Comparison of ENCODE assay signal across 14 cellular contexts in genomic region chr6:158680441-158680840, GRCh38. TPM values are rescaled to one million over a fixed set of nuclear protein-coding genes. Genes with fewer than 3 reads are reported as not detected.
DNase-seq lines count a peak whose midpoint lies in the region; ATAC-seq and TF ChIP-seq lines count a peak whose summit lies in the region.
"Had no signal": no experiment of that assay in that cellular context is flagged by ENCODE, and none has a peak within 500 bp of the region (broad histone marks: within the 10 kb centered on the region; RNA-seq: fewer than 3 reads in every experiment).

No MANE protein-coding gene starts in this region.

- TF ChIP-seq CTCF in glutamatergic neuron (IDR thresholded peaks at IDR 0.05; ENCODE audit: partially characterized antibody, unreplicated experiment) (no peak), stomach (IDR thresholded peaks at IDR 0.05) (no peak)

- CTCF ChIA-PET in CD4-positive, alpha-beta memory T cell (lab: Charles Lee; ENCODE audit: partially characterized antibody): interaction anchor here (0.6 to 2.5 kb wide), 2 partner anchors 20 to 216 kb away, joined by 4 to 9 read pairs; no protein-coding TSS in a partner anchor
- CTCF ChIA-PET in naive thymus-derived CD4-positive, alpha-beta T cell (lab: Charles Lee): interaction anchor here (0.5 to 2.1 kb wide), 2 partner anchors 11 to 270 kb away, joined by 3 to 9 read pairs; no protein-coding TSS in a partner anchor

- no peak for ATAC-seq in effector memory CD8-positive, alpha-beta T cell (replicated peaks)
- ATAC-seq in naive thymus-derived CD4-positive, alpha-beta T cell: no peak

- no peak overlapping the region for H3K4me3 Mint-ChIP-seq in CD4-positive, alpha-beta memory T cell
- H3K4me3 Mint-ChIP-seq in effector memory CD8-positive, alpha-beta T cell: no peak overlapping the region
- H3K4me3 Mint-ChIP-seq in naive thymus-derived CD4-positive, alpha-beta T cell: no peak overlapping the region
- no peak overlapping the region for H3K4me3 Mint-ChIP-seq in glutamatergic neuron (ENCODE audit: unreplicated experiment)
- H3K4me3 Mint-ChIP-seq: CD14-positive monocyte, HFFc6 had no signal

- H3K9me3 ChIP-seq in CD4-positive, alpha-beta memory T cell (ENCODE audit: control insufficient read depth in 1 of 2, low read length in 2 of 2): no peaks in the 10 kb centered on the region
- H3K9me3 ChIP-seq in naive thymus-derived CD4-positive, alpha-beta T cell (ENCODE audit: control insufficient read depth in 2 of 3, low read length in 3 of 3): no peaks in the 10 kb centered on the region
- H3K9me3 ChIP-seq in MG63: no peaks in the 10 kb centered on the region
- no peaks in the 10 kb centered on the region for H3K9me3 ChIP-seq in stomach

- H3K36me3 ChIP-seq in CD4-positive, alpha-beta memory T cell (ENCODE audit: insufficient read depth, low read length): peaks cover 6% of the 10 kb centered on the region
- peaks cover 0 to 20% (median 4%) of the 10 kb centered on the region in 3 experiments for H3K36me3 ChIP-seq in naive thymus-derived CD4-positive, alpha-beta T cell (ENCODE audit: control insufficient read depth in 2 of 3, insufficient read depth in 3 of 3, low read length in 3 of 3)
- no peaks in the 10 kb centered on the region for H3K36me3 ChIP-seq in MG63
- no peaks in the 10 kb centered on the region for H3K36me3 ChIP-seq in stomach

- no peaks in the 10 kb centered on the region for H3K27me3 ChIP-seq in CD4-positive, alpha-beta memory T cell (ENCODE audit: insufficient read depth, low read length)
- no peaks in the 10 kb centered on the region for H3K27me3 ChIP-seq in naive thymus-derived CD4-positive, alpha-beta T cell (ENCODE audit: control insufficient read depth in 2 of 2, insufficient read depth in 2 of 2, low read length in 2 of 2)
- H3K27me3 ChIP-seq in MG63: no peaks in the 10 kb centered on the region
- H3K27me3 ChIP-seq in stomach: no peaks in the 10 kb centered on the region

- no peak overlapping the region for H3K4me3 ChIP-seq in CD4-positive, alpha-beta memory T cell (ENCODE audit: low read length in 2 of 2)
- no peak overlapping the region for H3K4me3 ChIP-seq in naive thymus-derived CD4-positive, alpha-beta T cell (ENCODE audit: low read length)
- no peak overlapping the region for H3K4me3 ChIP-seq in MG63
- H3K4me3 ChIP-seq in stomach: no peak overlapping the region

- H3K27ac ChIP-seq in CD4-positive, alpha-beta memory T cell (ENCODE audit: low read depth, low read length): no peak overlapping the region
- H3K27ac ChIP-seq in naive thymus-derived CD4-positive, alpha-beta T cell (ENCODE audit: low read depth, low read length): no peak overlapping the region
- no peak overlapping the region for H3K27ac ChIP-seq in stomach
- H3K27ac ChIP-seq: 22Rv1, HL-60 had no signal

- no peak for TF ChIP-seq EP300 in stomach (IDR thresholded peaks at IDR 0.05)

- TF ChIP-seq POLR2A in stomach (IDR thresholded peaks at IDR 0.05): no peak

- peaks cover 33 to 57% of the 10 kb centered on the region in 2 donors for H3K36me3 Mint-ChIP-seq in CD4-positive, alpha-beta memory T cell
- peaks cover 66% of the 10 kb centered on the region for H3K36me3 Mint-ChIP-seq in effector memory CD8-positive, alpha-beta T cell (ENCODE audit: insufficient read depth)
- H3K36me3 Mint-ChIP-seq in naive thymus-derived CD4-positive, alpha-beta T cell: peaks cover 8 to 54% (median 35%) of the 10 kb centered on the region in 5 donors
- H3K36me3 Mint-ChIP-seq in glutamatergic neuron (ENCODE audit: unreplicated experiment): no peaks in the 10 kb centered on the region

- peak overlapping the region in 4 of 7 donors; percentile 10 to 53 (median 36) for H3K27ac Mint-ChIP-seq in CD4-positive, alpha-beta memory T cell
- peak overlapping the region; percentile 71 to 74 for H3K27ac Mint-ChIP-seq in effector memory CD8-positive, alpha-beta T cell
- H3K27ac Mint-ChIP-seq in naive thymus-derived CD4-positive, alpha-beta T cell: peak overlapping the region in 7 of 9 donors; percentile 21 to 73 (median 64)
- no peak overlapping the region for H3K27ac Mint-ChIP-seq in glutamatergic neuron (ENCODE audit: unreplicated experiment)
- H3K27ac Mint-ChIP-seq: HFFc6 had no signal

- H3K27me3 Mint-ChIP-seq in CD4-positive, alpha-beta memory T cell: no peaks in the 10 kb centered on the region
- no peaks in the 10 kb centered on the region for H3K27me3 Mint-ChIP-seq in effector memory CD8-positive, alpha-beta T cell
- H3K27me3 Mint-ChIP-seq in naive thymus-derived CD4-positive, alpha-beta T cell: no peaks in the 10 kb centered on the region
- no peaks in the 10 kb centered on the region for H3K27me3 Mint-ChIP-seq in glutamatergic neuron (ENCODE audit: unreplicated experiment)

- peaks cover 14 to 26% (median 24%) of the 10 kb centered on the region in 4 donors for H3K4me1 Mint-ChIP-seq in CD4-positive, alpha-beta memory T cell
- peaks cover 20 to 30% of the 10 kb centered on the region in 2 donors for H3K4me1 Mint-ChIP-seq in effector memory CD8-positive, alpha-beta T cell (ENCODE audit: low read depth in 2 of 2)
- peaks cover 12 to 53% (median 24%) of the 10 kb centered on the region in 7 donors for H3K4me1 Mint-ChIP-seq in naive thymus-derived CD4-positive, alpha-beta T cell
- H3K4me1 Mint-ChIP-seq in glutamatergic neuron (ENCODE audit: low read depth, unreplicated experiment): no peaks in the 10 kb centered on the region

- WGBS in stomach, 5 donors: 88 to 94% (median 92%) methylated on average over 6 of the region's 6 CpGs

- intact Hi-C loops in CD4-positive, alpha-beta memory T cell (cut with micrococcal nuclease): no loop called here
- intact Hi-C loops in naive thymus-derived CD4-positive, alpha-beta T cell (cut with micrococcal nuclease): no loop called here
- intact Hi-C loops in stomach (cut with DNase I; ENCODE audit: low total_unique reads): no loop called here

- no peaks in the 10 kb centered on the region for H3K9me3 Mint-ChIP-seq in CD4-positive, alpha-beta memory T cell
- no peaks in the 10 kb centered on the region for H3K9me3 Mint-ChIP-seq in effector memory CD8-positive, alpha-beta T cell
- H3K9me3 Mint-ChIP-seq in naive thymus-derived CD4-positive, alpha-beta T cell: no peaks in the 10 kb centered on the region
- no peaks in the 10 kb centered on the region for H3K9me3 Mint-ChIP-seq in glutamatergic neuron (ENCODE audit: unreplicated experiment)
- H3K9me3 Mint-ChIP-seq: HFFc6 had no signal

- peak; percentile 30 for DNase-seq in activated CD8-positive, alpha-beta memory T cell treated with anti-CD3 and anti-CD28 coated beads, Interleukin-2, amount 50 U/mL, for 48 hours
- no peak for DNase-seq in activated CD8-positive, alpha-beta memory T cell treated with anti-CD3 and anti-CD28 coated beads for 24 hours
- DNase-seq in CD4-positive, alpha-beta memory T cell: no peak
- DNase-seq in effector memory CD8-positive, alpha-beta T cell: no peak
- DNase-seq in naive thymus-derived CD4-positive, alpha-beta T cell: no peak
- DNase-seq in glutamatergic neuron: no peak
- DNase-seq in MG63: no peak
- DNase-seq in stomach: no peak
- DNase-seq: DMS53, HCEC 1CT, HFFc6 had no signal

- POLR2A ChIA-PET in CD4-positive, alpha-beta memory T cell (lab: Charles Lee; ENCODE audit: partially characterized antibody): no interaction called here
- POLR2A ChIA-PET in naive thymus-derived CD4-positive, alpha-beta T cell (lab: Charles Lee): no interaction called here

- H3K4me1 ChIP-seq in CD4-positive, alpha-beta memory T cell (ENCODE audit: insufficient read depth, low read length): peaks cover 9% of the 10 kb centered on the region
- peaks cover 0 to 15% of the 10 kb centered on the region in 2 donors for H3K4me1 ChIP-seq in naive thymus-derived CD4-positive, alpha-beta T cell (ENCODE audit: control insufficient read depth in 2 of 2, insufficient read depth in 2 of 2, low read length in 2 of 2)
- H3K4me1 ChIP-seq in stomach: peaks cover 0 to 12% (median 3%) of the 10 kb centered on the region in 4 donors

RNA-seq across cellular contexts. Expression of gene SYTL3, which starts 30.6 kb away (rescaled TPM):
- 10 to 100 TPM; 22.2 to 24.3 TPM for total RNA-seq in CD4-positive, alpha-beta memory T cell
- 10 to 100 TPM; 11.9 to 13.3 TPM for polyA plus RNA-seq in CD4-positive, alpha-beta memory T cell
- total RNA-seq in naive thymus-derived CD4-positive, alpha-beta T cell: 10 to 100 TPM; 25.8 to 67.0 (median 31.1) TPM
- 10 to 100 TPM; 13.4 to 27.3 TPM for polyA plus RNA-seq in naive thymus-derived CD4-positive, alpha-beta T cell
- 2.8 TPM for total RNA-seq in glutamatergic neuron (ENCODE audit: unreplicated experiment)
- total RNA-seq in MG63 (2014; rRNA removed; shearing (Covaris generic); ENCODE audit: low replicate concordance): 7.7 and 8.9 TPM in 2 replicates
- 10 to 100 TPM in 1 of 5 donors, 1 to 10 TPM in 4; 3.1 to 14.6 (median 8.1) TPM for total RNA-seq in stomach
- polyA plus RNA-seq in stomach: 1 to 10 TPM; 3.4 to 5.2 (median 3.9) TPM

RNA-seq across cellular contexts. Expression of gene DYNLT1, which starts 35.9 kb away (rescaled TPM):
- total RNA-seq in CD4-positive, alpha-beta memory T cell: 10 to 100 TPM; 78.8 to 90.4 TPM
- 100 to 1,000 TPM in 1 of 2 donors, 10 to 100 TPM in 1; 93.8 to 105 TPM for polyA plus RNA-seq in CD4-positive, alpha-beta memory T cell
- total RNA-seq in naive thymus-derived CD4-positive, alpha-beta T cell: 100 to 1,000 TPM in 2 of 5 experiments, 10 to 100 TPM in 3; 66.4 to 122 (median 75.9) TPM
- 10 to 100 TPM; 81.6 to 95.6 TPM for polyA plus RNA-seq in naive thymus-derived CD4-positive, alpha-beta T cell
- 261 TPM for total RNA-seq in glutamatergic neuron (ENCODE audit: unreplicated experiment)
- total RNA-seq in MG63 (2014; rRNA removed; shearing (Covaris generic); ENCODE audit: low replicate concordance): 133 and 182 TPM in 2 replicates
- 100 to 1,000 TPM in 3 of 5 donors, 10 to 100 TPM in 1, 1 to 10 TPM in 1; 5.8 to 294 (median 102) TPM for total RNA-seq in stomach
- 100 to 1,000 TPM; 183 to 208 (median 196) TPM for polyA plus RNA-seq in stomach
